Comparison of ENCODE assay signal across 15 cellular contexts in the genomic region with DNA sequence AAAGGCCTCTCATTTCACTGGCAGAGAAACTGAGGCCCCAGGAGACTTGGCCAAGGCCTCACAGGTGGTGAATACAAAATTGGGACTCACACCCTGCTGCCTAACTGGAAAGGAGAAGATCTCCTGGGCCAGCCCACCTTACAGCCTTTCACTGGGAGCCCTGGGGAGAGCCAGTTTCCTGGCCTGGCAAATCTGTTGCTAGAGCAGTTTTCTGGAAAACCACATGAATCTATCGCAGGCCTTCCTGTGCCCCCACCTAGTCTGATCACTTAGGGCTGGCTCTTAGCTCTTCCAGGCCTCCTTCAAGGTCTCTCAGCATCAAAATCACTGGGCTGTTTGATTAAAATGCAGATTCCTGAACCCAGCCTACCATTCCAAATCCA. TPM values are rescaled to one million over a fixed set of nuclear protein-coding genes. Genes with fewer than 3 reads are reported as not detected.
DNase-seq lines count a peak whose midpoint lies in the region; ATAC-seq and TF ChIP-seq lines count a peak whose summit lies in the region.
"Had no signal": no experiment of that assay in that cellular context is flagged by ENCODE, and none has a peak within 500 bp of the region (broad histone marks: within the 10 kb centered on the region; RNA-seq: fewer than 3 reads in every experiment).

No MANE protein-coding gene starts in this region.

- no peaks in the 10 kb centered on the region for H3K36me3 ChIP-seq in cardiac muscle cell
- H3K36me3 ChIP-seq in thyroid gland: no peaks in the 10 kb centered on the region
- H3K36me3 ChIP-seq: ascending aorta had no signal

- H3K4me1 ChIP-seq in cardiac muscle cell (ENCODE audit: low read depth) (peaks cover 16% of the 10 kb centered on the region), thyroid gland (peaks cover 18 to 20% of the 10 kb centered on the region in 2 donors)

- TF ChIP-seq CTCF in cardiac muscle cell (IDR thresholded peaks at IDR 0.05; ENCODE audit: low read depth, low read length) (no peak), mesothelial cell of epicardium (IDR thresholded peaks at IDR 0.05; ENCODE audit: unreplicated experiment) (no peak), thyroid gland (IDR thresholded peaks at IDR 0.05) (no peak)

- H3K9me3 Mint-ChIP-seq in mesothelial cell of epicardium: peaks cover 6% of the 10 kb centered on the region

- TF ChIP-seq POLR2A in thyroid gland (IDR thresholded peaks at IDR 0.05): no peak

- H3K9me3 ChIP-seq in cardiac muscle cell (ENCODE audit: low read depth) (no peaks in the 10 kb centered on the region), T-helper 17 cell (ENCODE audit: control insufficient read depth, low read length, poor library complexity, severe bottlenecking) (no peaks in the 10 kb centered on the region), thyroid gland (no peaks in the 10 kb centered on the region)
- H3K9me3 ChIP-seq: ascending aorta had no signal

- H3K27ac ChIP-seq in cardiac muscle cell (peak overlapping the region; percentile 73), thyroid gland (peak overlapping the region; percentile 63 to 84 (median 75))
- H3K27ac ChIP-seq: ascending aorta had no signal

- H3K36me3 Mint-ChIP-seq in T-helper 17 cell (ENCODE audit: low read depth): no peaks in the 10 kb centered on the region
- H3K36me3 Mint-ChIP-seq in mesothelial cell of epicardium: no peaks in the 10 kb centered on the region

- intact Hi-C loops in Right ventricle myocardium inferior (cut with DNase I): no loop called here
- intact Hi-C loops in thyroid gland (cut with DNase I): loop anchor here (5.0 kb wide), 1 partner anchor 36 kb away; no protein-coding TSS in a partner anchor

- H3K4me1 Mint-ChIP-seq in T-helper 17 cell: peaks cover 9% of the 10 kb centered on the region
- peaks cover 16% of the 10 kb centered on the region for H3K4me1 Mint-ChIP-seq in mesothelial cell of epicardium

- no peaks in the 10 kb centered on the region for H3K27me3 ChIP-seq in cardiac muscle cell
- H3K27me3 ChIP-seq in thyroid gland: no peaks in the 10 kb centered on the region
- H3K27me3 ChIP-seq: ascending aorta had no signal

- H3K27ac Mint-ChIP-seq in T-helper 17 cell (peak overlapping the region; percentile 87), mesothelial cell of epicardium (peak overlapping the region; percentile 25)

- H3K4me3 Mint-ChIP-seq in T-helper 17 cell: no peak overlapping the region
- no peak overlapping the region for H3K4me3 Mint-ChIP-seq in mesothelial cell of epicardium
- H3K4me3 Mint-ChIP-seq: H9 had no signal

- DNase-seq in cardiac muscle cell (ENCODE audit: low read depth in 1 of 2, low spot score in 1 of 2) (no peak), Right ventricle myocardium inferior (ENCODE audit: missing footprints) (no peak), T-helper 17 cell (no peak), mesothelial cell of epicardium (ENCODE audit: low spot score in 2 of 2, unreplicated experiment in 2 of 2) (no peak), thyroid gland (no peak), medulla oblongata (ENCODE audit: extremely low spot score) (no peak)
- DNase-seq in NK-92 treated with Interleukin-12 subunit alpha and Interleukin-12 subunit beta, amount 100 ng/mL, for 24 hours (lab: John Stamatoyannopoulos, UW): no peak
- DNase-seq: foreskin fibroblast, H9, hippocampal formation, NCI-H2081, NCI-H510A had no signal

- no peaks in the 10 kb centered on the region for H3K27me3 Mint-ChIP-seq in T-helper 17 cell
- no peaks in the 10 kb centered on the region for H3K27me3 Mint-ChIP-seq in mesothelial cell of epicardium (ENCODE audit: low read depth)

- H3K4me3 ChIP-seq in cardiac muscle cell: no peak overlapping the region
- no peak overlapping the region for H3K4me3 ChIP-seq in thyroid gland (replicated peaks in 1 of 3)
- H3K4me3 ChIP-seq: ascending aorta, K562 had no signal

- WGBS in thyroid gland, 2 donors: 36 to 43% methylated on average over 1 of the region's 1 CpG

- ATAC-seq in Right ventricle myocardium inferior (no peak), T-helper 17 cell (no peak)
- ATAC-seq: K562, sciatic nerve had no signal

RNA-seq across cellular contexts. Expression of a gene that starts 51.9 kb away (rescaled TPM):
- total RNA-seq in cardiac muscle cell: 128 and 185 TPM in 2 replicates
- 43.7 and 88.2 TPM in 2 replicates for polyA plus RNA-seq in cardiac muscle cell
- total RNA-seq in Right ventricle myocardium inferior: 41.1 TPM
- total RNA-seq in T-helper 17 cell: 10 to 100 TPM; 41.9 to 51.7 TPM
- total RNA-seq in mesothelial cell of epicardium: 126 to 131 TPM (median 128 TPM) in 3 replicates
- total RNA-seq in thyroid gland: 100 to 1,000 TPM in 1 of 4 donors, 10 to 100 TPM in 3; 43.9 to 103 (median 78.4) TPM
